Comparison of ENCODE assay signal across 12 cellular contexts in the genomic region with DNA sequence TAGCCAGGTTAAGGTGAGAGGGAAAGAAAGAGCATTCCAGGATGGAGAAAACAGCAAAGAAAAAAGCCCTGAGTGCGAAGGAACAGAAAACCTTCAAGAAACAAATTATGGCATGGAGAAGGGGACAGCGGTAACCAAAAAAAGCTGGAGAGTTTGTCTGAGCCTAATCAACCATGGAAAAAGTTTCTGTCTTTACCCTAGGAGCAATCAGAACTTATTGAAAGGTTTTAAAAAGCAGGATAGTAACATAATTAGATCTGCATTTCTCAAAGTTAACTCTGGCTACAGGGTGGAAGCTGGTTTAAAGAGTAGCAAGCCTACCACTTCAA. TPM values are rescaled to one million over a fixed set of nuclear protein-coding genes. Genes with fewer than 3 reads are reported as not detected.
DNase-seq lines count a peak whose midpoint lies in the region; ATAC-seq and TF ChIP-seq lines count a peak whose summit lies in the region.
"Had no signal": no experiment of that assay in that cellular context is flagged by ENCODE, and none has a peak within 500 bp of the region (broad histone marks: within the 10 kb centered on the region; RNA-seq: fewer than 3 reads in every experiment).

No MANE protein-coding gene starts in this region.

- no peak for DNase-seq in HCT116 (ENCODE audit: low read depth, low spot score)
- DNase-seq in T-helper 17 cell: no peak
- no peak for DNase-seq in tibial nerve (ENCODE audit: low spot score in 2 of 2)
- no peak for DNase-seq in NCI-H187 (lab: John Stamatoyannopoulos, UW)
- no peak for DNase-seq in adrenal gland

- no peak overlapping the region for H2AFZ ChIP-seq in HCT116 (ENCODE audit: low read depth, low read length, poor library complexity, severe bottlenecking)
- H2AFZ ChIP-seq: GM23338 had no signal

- TF ChIP-seq POLR2A in HCT116 (IDR thresholded peaks at IDR 0.05; ENCODE audit: borderline replicate concordance, extremely low read depth, insufficient read depth, insufficient read length) (no peak), tibial nerve (IDR thresholded peaks at IDR 0.05) (no peak), adrenal gland (IDR thresholded peaks at IDR 0.05) (no peak)

- TF ChIP-seq EP300 in tibial nerve (IDR thresholded peaks at IDR 0.05): no peak

- TF ChIP-seq RAD21 in HCT116 (IDR thresholded peaks at IDR 0.05; ENCODE audit: low read depth) (no peak), liver (IDR thresholded peaks at IDR 0.05) (no peak)

- H3K27ac ChIP-seq in HCT116 (ENCODE audit: low read depth, low read length): no peak overlapping the region
- H3K27ac ChIP-seq in liver (ENCODE audit: low read depth in 1 of 2, low read length in 2 of 2): no peak overlapping the region
- H3K27ac ChIP-seq in tibial nerve: no peak overlapping the region
- H3K27ac ChIP-seq in adrenal gland: no peak overlapping the region
- H3K27ac ChIP-seq: BLaER1, SK-N-MC had no signal

- no peaks in the 10 kb centered on the region for H4K20me1 ChIP-seq in HCT116 (ENCODE audit: insufficient read depth)
- H4K20me1 ChIP-seq: BLaER1 had no signal

- peak overlapping the region; percentile 66 for H3K27ac Mint-ChIP-seq in T-helper 17 cell
- H3K27ac Mint-ChIP-seq: GM23338 had no signal

- H3K9ac ChIP-seq in HCT116 (ENCODE audit: low read length) (no peak overlapping the region), liver (ENCODE audit: low read depth in 1 of 2, low read length in 2 of 2) (no peak overlapping the region)
- H3K9ac ChIP-seq: BLaER1 had no signal

- WGBS in liver: 62% methylated on average over 2 of the region's 2 CpGs
- WGBS in tibial nerve, 2 donors: 72 to 82% methylated on average over 2 of the region's 2 CpGs
- 54 to 64% (median 57%) methylated on average over 2 of the region's 2 CpGs for WGBS in adrenal gland, 4 donors

- POLR2A ChIA-PET in HCT116 (lab: Charles Lee): interaction anchor here (1.0 kb wide), 1 partner anchor 286 kb away, joined by 3 read pairs; no protein-coding TSS in a partner anchor

- H3K79me2 ChIP-seq in HCT116 (ENCODE audit: insufficient read depth, low read length): no peaks in the 10 kb centered on the region

- H3K4me1 ChIP-seq in HCT116 (ENCODE audit: control insufficient read depth in 1 of 2, insufficient read depth in 2 of 2, low read length in 2 of 2): peaks cover 12 to 26% of the 10 kb centered on the region in 2 experiments
- peaks cover 3 to 22% (median 12%) of the 10 kb centered on the region in 4 donors for H3K4me1 ChIP-seq in liver (ENCODE audit: control insufficient read depth in 4 of 4, insufficient read depth in 4 of 4, low read length in 3 of 4)
- peaks cover 0 to 19% (median 5%) of the 10 kb centered on the region in 4 donors for H3K4me1 ChIP-seq in tibial nerve
- peaks cover 9 to 13% of the 10 kb centered on the region in 2 donors for H3K4me1 ChIP-seq in adrenal gland (replicated peaks in 1 of 2)

- CTCF ChIA-PET in HCT116 (lab: Charles Lee): interaction anchor here (0.6 to 7.8 kb wide), 2 partner anchors 284 to 574 kb away, joined by 3 to 214 read pairs; a partner anchor contains a TSS

- H3K4me3 Mint-ChIP-seq in T-helper 17 cell: no peak overlapping the region
- H3K4me3 Mint-ChIP-seq: GM23338 had no signal

- H3K9me2 ChIP-seq in HCT116 (ENCODE audit: insufficient read depth): no peaks in the 10 kb centered on the region

- BruUV-seq in HCT116 (replicated peaks; lab: Mats Ljungman, UMichigan): no TSS peak

- H3K4me3 ChIP-seq in HCT116 (replicated peaks in 1 of 2; ENCODE audit: low read depth in 1 of 2, low read length in 2 of 2) (no peak overlapping the region), liver (ENCODE audit: low read depth in 1 of 3, low read length in 3 of 3) (no peak overlapping the region), tibial nerve (no peak overlapping the region), adrenal gland (no peak overlapping the region)
- H3K4me3 ChIP-seq: BLaER1, GM23338, SK-N-MC had no signal

- intact Hi-C loops in HCT116 (cut with micrococcal nuclease) (loop anchor here (1.0 to 5.0 kb wide), 6 partner anchors 272 to 568 kb away; a partner anchor contains a TSS), adrenal gland (cut with DNase I) (no loop called here)

- H3K4me2 ChIP-seq in HCT116 (ENCODE audit: low read length): peak overlapping the region; percentile 30; the same call in 1 of the 2 replicates
- H3K4me2 ChIP-seq: GM23338 had no signal

- TF ChIP-seq CTCF in HCT116 (IDR thresholded peaks at IDR 0.05 in 2 of 3, conservative IDR thresholded peaks at IDR 0.05 in 1 of 3; ENCODE audit: borderline replicate concordance in 1 of 3, insufficient read depth in 1 of 3, low read depth in 2 of 3, low read length in 2 of 3): no peak
- no peak for TF ChIP-seq CTCF in liver (IDR thresholded peaks at IDR 0.05; ENCODE audit: low read depth, low read length, missing input control)
- TF ChIP-seq CTCF in tibial nerve (IDR thresholded peaks at IDR 0.05): peak in 3 of 5 experiments; percentile 1 to 21 (median 15)
- TF ChIP-seq CTCF in adrenal gland (IDR thresholded peaks at IDR 0.05): no peak

- no peaks in the 10 kb centered on the region for H3K36me3 Mint-ChIP-seq in T-helper 17 cell (ENCODE audit: low read depth)

- H3K9me3 ChIP-seq in HCT116 (ENCODE audit: control insufficient read depth in 1 of 2, insufficient read depth in 1 of 2, low read depth in 1 of 2, low read length in 2 of 2) (no peaks in the 10 kb centered on the region), T-helper 17 cell (ENCODE audit: control insufficient read depth, low read length, poor library complexity, severe bottlenecking) (no peaks in the 10 kb centered on the region), liver (ENCODE audit: control insufficient read depth in 4 of 4, low read length in 3 of 4) (no peaks in the 10 kb centered on the region), tibial nerve (no peaks in the 10 kb centered on the region), adrenal gland (replicated peaks in 1 of 3) (no peaks in the 10 kb centered on the region)
- H3K9me3 ChIP-seq: BLaER1 had no signal

- RAD21 ChIA-PET in HCT116 (lab: Charles Lee; ENCODE audit: low non-redundant PET in 1 of 2, low total read pairs in 2 of 2, uncharacterized antibody in 2 of 2, unreplicated experiment in 2 of 2): interaction anchor here (0.7 to 2.2 kb wide), 4 partner anchors 282 to 286 kb away, joined by 3 to 9 read pairs (median 5); no protein-coding TSS in a partner anchor

- no peaks in the 10 kb centered on the region for H3K27me3 Mint-ChIP-seq in T-helper 17 cell

- ATAC-seq in HCT116 (no peak), T-helper 17 cell (no peak), HG03097 (IDR thresholded peaks at IDR 0.05; ENCODE audit: low FRiP score, unreplicated experiment) (no peak)

- H3K27me3 ChIP-seq in HCT116 (ENCODE audit: insufficient read depth, low read length) (no peaks in the 10 kb centered on the region), liver (ENCODE audit: control insufficient read depth in 4 of 4, insufficient read depth in 4 of 4, low read length in 3 of 4) (no peaks in the 10 kb centered on the region), tibial nerve (no peaks in the 10 kb centered on the region), adrenal gland (no peaks in the 10 kb centered on the region)
- H3K27me3 ChIP-seq: BLaER1 had no signal

- H3K36me3 ChIP-seq in HCT116 (ENCODE audit: control insufficient read depth in 1 of 2, insufficient read depth in 2 of 2, low read length in 2 of 2) (no peaks in the 10 kb centered on the region), liver (ENCODE audit: control insufficient read depth in 4 of 4, insufficient read depth in 3 of 4, low read depth in 1 of 4, low read length in 3 of 4) (no peaks in the 10 kb centered on the region), tibial nerve (no peaks in the 10 kb centered on the region), adrenal gland (replicated peaks in 1 of 2) (no peaks in the 10 kb centered on the region)
- H3K36me3 ChIP-seq: BLaER1 had no signal

- peaks cover 21% of the 10 kb centered on the region for H3K4me1 Mint-ChIP-seq in T-helper 17 cell

TF ChIP-seq in HCT116, 20 proteins besides CTCF, POLR2A, EP300 and RAD21 (continues in another document):
- no peak for TF ChIP-seq SP1 (IDR thresholded peaks at IDR 0.05; ENCODE audit: low read depth)
- no peak for TF ChIP-seq CBX3 (IDR thresholded peaks at IDR 0.05; ENCODE audit: low read depth)
- no peak for TF ChIP-seq ZNF274 (IDR thresholded peaks at IDR 0.05; ENCODE audit: low read depth, low read length)
- no peak for TF ChIP-seq POLR2AphosphoS5 (IDR thresholded peaks at IDR 0.05; ENCODE audit: low read depth, low read length)
- TF ChIP-seq TCF7L2 (IDR thresholded peaks at IDR 0.05; ENCODE audit: borderline replicate concordance, extremely low read depth, insufficient read depth, insufficient read length): no peak
- TF ChIP-seq ZFX (IDR thresholded peaks at IDR 0.05): no peak

TF ChIP-seq in liver, 16 proteins besides CTCF, POLR2A, EP300 and RAD21:
- TF ChIP-seq FOXA1 (IDR thresholded peaks at IDR 0.05) (no peak), NR2F2 (IDR thresholded peaks at IDR 0.05) (peak; percentile 7)
- TF ChIP-seq, protein P1, sequence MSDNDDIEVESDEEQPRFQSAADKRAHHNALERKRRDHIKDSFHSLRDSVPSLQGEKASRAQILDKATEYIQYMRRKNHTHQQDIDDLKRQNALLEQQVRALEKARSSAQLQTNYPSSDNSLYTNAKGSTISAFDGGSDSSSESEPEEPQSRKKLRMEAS (IDR thresholded peaks at IDR 0.05): no peak

RNA-seq across cellular contexts. Expression of a gene that starts 26.1 kb away (rescaled TPM):
- total RNA-seq in HCT116 (2021; ENCODE audit: unreplicated experiment) (not detected), T-helper 17 cell (under 1 TPM; 0.17 to 0.21 TPM), liver (1 to 10 TPM in 1 of 2 donors, not detected in 1; 5.2 TPM), tibial nerve (1 to 10 TPM in 3 of 4 donors, not detected in 1; 1.7 to 2.4 (median 1.7) TPM), adrenal gland (1 to 10 TPM in 1 of 8 donors, under 1 TPM in 4, not detected in 3; 0.18 to 1.1 (median 0.28) TPM)
- polyA plus RNA-seq in HCT116 (2012): 0.31 and 0.42 TPM in 2 replicates
- polyA plus RNA-seq in liver (under 1 TPM; 0.09 to 0.15 TPM), adrenal gland (under 1 TPM; 0.16 to 0.37 (median 0.33) TPM)
- total RNA-seq: G401, HT1080 had no signal

RNA-seq across cellular contexts. Expression of a gene that starts 39.3 kb away (rescaled TPM):
- 11.5 TPM for total RNA-seq in HCT116 (2021; ENCODE audit: unreplicated experiment)
- polyA plus RNA-seq in HCT116 (2012): 10.3 and 11.9 TPM in 2 replicates
- 10 to 100 TPM; 51.4 to 52.5 TPM for total RNA-seq in T-helper 17 cell
- 1 to 10 TPM; 5.9 to 9.1 TPM for total RNA-seq in liver
- 1 to 10 TPM; 3.5 to 5.8 TPM for polyA plus RNA-seq in liver
- total RNA-seq in tibial nerve: 10 to 100 TPM in 2 of 4 donors, 1 to 10 TPM in 2; 7.4 to 16.7 (median 12.3) TPM
- 10 to 100 TPM in 3 of 8 donors, 1 to 10 TPM in 5; 3.3 to 15.4 (median 9.8) TPM for total RNA-seq in adrenal gland
- 10 to 100 TPM in 2 of 3 donors, 1 to 10 TPM in 1; 8.9 to 17.7 (median 10.3) TPM for polyA plus RNA-seq in adrenal gland

RNA-seq across cellular contexts. Expression of a gene that starts 39.6 kb away (rescaled TPM):
- total RNA-seq in HCT116 (2021; ENCODE audit: unreplicated experiment): 44.8 TPM
- 31.1 and 33.3 TPM in 2 replicates for polyA plus RNA-seq in HCT116 (2012)
- 10 to 100 TPM; 60.4 to 73.4 TPM for total RNA-seq in T-helper 17 cell
- total RNA-seq in liver: 10 to 100 TPM in 1 of 2 donors, 1 to 10 TPM in 1; 6.8 to 10.0 TPM
- 1 to 10 TPM; 5.2 to 9.5 TPM for polyA plus RNA-seq in liver
- 10 to 100 TPM; 34.7 to 62.2 (median 46.0) TPM for total RNA-seq in tibial nerve
- 10 to 100 TPM; 15.0 to 35.4 (median 22.2) TPM for total RNA-seq in adrenal gland
- polyA plus RNA-seq in adrenal gland: 10 to 100 TPM in 2 of 3 donors, 1 to 10 TPM in 1; 9.8 to 60.7 (median 44.0) TPM

Comparison
In these comparisons a context has a peak if more than half of its experiments do, and no peak if none do; other contexts are left out.
1. CTCF ChIP-seq: peak in tibial nerve (3 of 5); none in HCT116 (0 of 3), liver (single experiment) and adrenal gland (0 of 6).